Comparison of ENCODE assay signal across 14 cellular contexts in the genomic region with DNA sequence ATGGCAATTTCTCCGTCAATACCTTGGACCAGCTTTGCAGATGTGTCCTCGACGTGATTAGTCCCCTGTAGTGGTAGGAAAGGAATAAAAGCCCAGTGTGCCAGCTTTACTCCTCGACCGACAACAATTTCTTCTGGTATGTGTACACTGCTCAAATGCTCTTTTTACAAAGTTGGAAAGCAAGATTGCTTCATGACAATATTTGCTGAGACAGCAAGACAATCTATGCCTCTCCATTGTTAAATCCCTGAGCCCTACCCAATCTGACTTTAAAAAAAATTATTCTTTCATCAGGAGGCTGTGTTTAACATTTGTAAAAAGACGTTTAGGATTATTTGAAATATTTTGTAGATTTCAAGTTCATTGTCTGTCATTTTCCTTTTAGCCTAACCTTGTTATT.
"Had no signal": no experiment of that assay in that cellular context is flagged by ENCODE, and none has a peak within 500 bp of the region (broad histone marks: within the 10 kb centered on the region; RNA-seq: fewer than 3 reads in every experiment).

No MANE protein-coding gene starts in this region.

- H3K27me3 Mint-ChIP-seq: activated naive CD8-positive, alpha-beta T cell treated with anti-CD3 and anti-CD28 coated beads for 36 hours had no signal

- H2AFZ ChIP-seq: hepatocyte had no signal

- DNase-seq: activated CD4-positive, alpha-beta T cell treated with anti-CD3 and anti-CD28 coated beads, Interleukin-2, amount 50 U/mL, for 1 hour; activated CD8-positive, alpha-beta memory T cell treated with anti-CD3 and anti-CD28 coated beads for 24 hours; activated naive CD8-positive, alpha-beta T cell treated with anti-CD3 and anti-CD28 coated beads for 36 hours; islet precursor cell; midbrain; stimulated activated CD4-positive, alpha-beta T cell treated with anti-CD3 and anti-CD28 coated beads, Interleukin-4, amount 100 ng/mL, for 24 hours; stimulated activated naive CD4-positive, alpha-beta T cell treated with Interleukin-2 at 50 U/mL for 16 hours; substantia nigra; T-helper 9 cell; trophoblast cell had no signal

- H3K4me2 ChIP-seq: hepatocyte had no signal

- H3K79me2 ChIP-seq: hepatocyte had no signal

- H3K4me3 Mint-ChIP-seq: activated naive CD8-positive, alpha-beta T cell treated with anti-CD3 and anti-CD28 coated beads for 36 hours; activated T-helper 1 cell treated with anti-CD3 and anti-CD28 coated beads, Interleukin-12 subunit alpha, Interleukin-12 subunit beta, Interleukin-2, Interleukin-4 antibody, amounts not matched to agents 30 ng/mL and 10 ng/mL and 1 ng/mL, durations not matched to agents 14 hours and 24 hours and 36 hours had no signal

- H3K4me3 ChIP-seq: hepatocyte, lung, skin epidermis had no signal

- H3K27ac ChIP-seq: hepatocyte, skin epidermis had no signal

- H3K9me3 Mint-ChIP-seq: activated T-helper 1 cell treated with anti-CD3 and anti-CD28 coated beads, Interleukin-12 subunit alpha, Interleukin-12 subunit beta, Interleukin-2, Interleukin-4 antibody, amounts not matched to agents 30 ng/mL and 10 ng/mL and 1 ng/mL, durations not matched to agents 14 hours and 24 hours and 36 hours had no signal

- H3K36me3 Mint-ChIP-seq: activated naive CD8-positive, alpha-beta T cell treated with anti-CD3 and anti-CD28 coated beads for 36 hours had no signal

- H3K27me3 ChIP-seq: hepatocyte had no signal

- H3K27ac Mint-ChIP-seq: activated naive CD8-positive, alpha-beta T cell treated with anti-CD3 and anti-CD28 coated beads for 36 hours; activated T-helper 1 cell treated with anti-CD3 and anti-CD28 coated beads, Interleukin-12 subunit alpha, Interleukin-12 subunit beta, Interleukin-2, Interleukin-4 antibody, amounts not matched to agents 30 ng/mL and 10 ng/mL and 1 ng/mL, durations not matched to agents 14 hours and 24 hours and 36 hours had no signal
